ENCODE assay signal across 8 cellular contexts in the genomic region with DNA sequence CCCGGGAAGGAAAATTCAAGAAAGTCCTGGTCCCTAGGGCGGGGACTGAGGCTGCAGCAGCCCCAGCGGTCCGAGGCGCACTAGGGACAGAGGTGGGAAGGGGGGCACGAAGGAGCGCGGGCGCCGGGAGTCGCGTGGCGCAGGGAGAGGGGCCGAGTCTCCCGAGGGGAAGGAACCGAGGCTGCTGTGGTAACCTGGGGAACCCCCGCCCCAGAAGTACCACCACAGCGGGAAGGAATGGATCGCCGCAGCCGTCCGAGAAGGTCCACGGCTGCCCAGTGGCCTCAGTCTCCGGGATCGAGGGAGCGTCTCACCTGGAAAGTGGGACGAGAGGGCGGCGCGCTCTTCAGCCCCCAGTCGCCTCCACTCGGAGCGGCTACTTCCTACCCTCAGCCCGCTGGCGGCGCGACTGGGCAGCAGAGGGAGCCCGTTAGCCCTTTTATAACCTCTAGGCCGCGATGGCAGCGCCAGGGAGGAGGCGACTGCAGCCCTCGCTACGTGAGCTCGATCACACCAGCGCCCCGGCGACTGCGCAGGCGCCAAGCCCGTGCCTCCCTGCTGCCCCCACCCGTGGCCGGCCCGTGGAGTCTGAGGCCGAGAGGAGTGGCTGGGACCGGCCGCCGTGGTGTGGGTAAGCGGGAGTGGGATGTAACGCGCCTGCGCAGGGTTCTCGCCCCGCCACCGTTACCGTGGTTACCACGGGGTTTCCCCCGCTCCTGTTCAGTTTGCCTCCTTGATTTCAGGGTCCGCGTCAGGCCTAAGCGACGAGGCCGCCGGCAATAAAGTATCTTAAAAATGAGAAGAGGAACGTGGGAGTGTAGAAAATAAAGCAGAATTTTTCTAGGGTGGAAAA. TPM values are rescaled to one million over a fixed set of nuclear protein-coding genes. Genes with fewer than 3 reads are reported as not detected.
A peak's percentile ranks its signal among the peaks of the same experiment; 100 is the strongest.
DNase-seq lines count a peak whose midpoint lies in the region; ATAC-seq and TF ChIP-seq lines count a peak whose summit lies in the region.

P4HA1 (minus strand) TSS at position 415 of the 853 bp plus-strand sequence. CDS start 21,983 bp downstream, outside the sequence.

- 0% methylated on average over 69 to 75 of the region's 75 CpGs for WGBS in tibial nerve, 2 donors

- no peaks in the 10 kb centered on the region for H3K9me3 ChIP-seq in SU-DHL-6 (ENCODE audit: insufficient read depth, low read length)
- no peaks in the 10 kb centered on the region for H3K9me3 ChIP-seq in parathyroid adenoma (ENCODE audit: control insufficient read depth, low read length)
- H3K9me3 ChIP-seq in tibial nerve = no peaks in the 10 kb centered on the region

- H3K4me3 Mint-ChIP-seq in activated naive CD8-positive, alpha-beta T cell treated with anti-CD3 and anti-CD28 coated beads, Interleukin-2, amount 10 ng/mL, durations not matched to agents 7 days and 5 days = peak within 1 kb of the TSS; percentile 91

- DNase-seq in NCI-H128 (lab: John Stamatoyannopoulos, UW; ENCODE audit: unreplicated experiment) (peak; percentile 92), head of caudate nucleus (peak; percentile 96 to 100 (median 99)), tibial nerve (ENCODE audit: low spot score in 2 of 2) (peak; percentile 96 to 98)
- DNase-seq in activated naive CD8-positive, alpha-beta T cell treated with anti-CD3 and anti-CD28 coated beads, Interleukin-2, amount 10 ng/mL, durations not matched to agents 7 days and 5 days = peak; percentile 96

- H3K9me3 Mint-ChIP-seq in activated naive CD8-positive, alpha-beta T cell treated with anti-CD3 and anti-CD28 coated beads, Interleukin-2, amount 10 ng/mL, durations not matched to agents 7 days and 5 days = no peaks in the 10 kb centered on the region

- H3K36me3 ChIP-seq in SU-DHL-6 (ENCODE audit: low read length) (0 out of 2 replicates have a peak, but pooled peaks cover 3% of the 10 kb centered on the region), parathyroid adenoma (ENCODE audit: control insufficient read depth, insufficient read depth, low read length) (no peaks in the 10 kb centered on the region), tibial nerve (peaks cover 0 to 11% (median 0%) of the 10 kb centered on the region in 3 donors)

- H3K27ac ChIP-seq in SU-DHL-6 (ENCODE audit: low read depth, low read length) (peak within 1 kb of the TSS; percentile 74), parathyroid adenoma (peak within 1 kb of the TSS; percentile 66), tibial nerve (peak within 1 kb of the TSS; percentile 88 to 99 (median 98))

- TF ChIP-seq POLR2A in tibial nerve (IDR thresholded peaks at IDR 0.05) = peak; percentile 91 to 95

- POLR2A ChIA-PET in activated naive CD8-positive, alpha-beta T cell treated with anti-CD3 and anti-CD28 coated beads, Interleukin-2, amount 10 ng/mL, durations not matched to agents 7 days and 5 days (lab: Charles Lee) = interaction anchor here (0.6 to 3.8 kb wide), 19 partner anchors 9 to 961 kb away, joined by 3 to 32 read pairs (median 3); partner anchors contain the start of genes CFAP70, CHCHD1, DNAJC9 and ECD

- intact Hi-C loops in head of caudate nucleus (cut with DNase I) = loop anchor here (5.0 kb wide), 2 partner anchors 71 to 156 kb away; partner anchors contain the start of genes ECD, FAM149B1 and MRPS16

- peak; percentile 89 for ATAC-seq in HG02759 (IDR thresholded peaks at IDR 0.05; ENCODE audit: unreplicated experiment)
- peak; percentile 95 for ATAC-seq in activated naive CD8-positive, alpha-beta T cell treated with anti-CD3 and anti-CD28 coated beads, Interleukin-2, amount 10 ng/mL, durations not matched to agents 7 days and 5 days (ENCODE audit: low read depth)

- H3K4me3 ChIP-seq in SU-DHL-6 (ENCODE audit: insufficient read depth, low read length, poor library complexity, severe bottlenecking) (peak within 1 kb of the TSS; percentile 64), parathyroid adenoma (ENCODE audit: low read depth, low read length) (peak within 1 kb of the TSS; percentile 77), tibial nerve (peak within 1 kb of the TSS; percentile 68 to 96 (median 84))

- no peaks in the 10 kb centered on the region for H3K27me3 ChIP-seq in SU-DHL-6 (ENCODE audit: low read length)
- H3K27me3 ChIP-seq in parathyroid adenoma (ENCODE audit: control insufficient read depth, insufficient read depth, low read length) = no peaks in the 10 kb centered on the region
- H3K27me3 ChIP-seq in tibial nerve = no peaks in the 10 kb centered on the region

- H3K36me3 Mint-ChIP-seq in activated naive CD8-positive, alpha-beta T cell treated with anti-CD3 and anti-CD28 coated beads, Interleukin-2, amount 10 ng/mL, durations not matched to agents 7 days and 5 days = peaks cover 6% of the 10 kb centered on the region

- H3K4me1 ChIP-seq in parathyroid adenoma = no peaks in the 10 kb centered on the region
- H3K4me1 ChIP-seq in tibial nerve = peaks cover 0 to 24% (median 8%) of the 10 kb centered on the region in 4 donors

- peak within 1 kb of the TSS; percentile 88 for H3K9ac ChIP-seq in SU-DHL-6 (ENCODE audit: low read length)
- peak within 1 kb of the TSS; percentile 11 for H3K9ac ChIP-seq in parathyroid adenoma

- peaks cover 30% of the 10 kb centered on the region for H3K4me1 Mint-ChIP-seq in activated naive CD8-positive, alpha-beta T cell treated with anti-CD3 and anti-CD28 coated beads, Interleukin-2, amount 10 ng/mL, durations not matched to agents 7 days and 5 days

- peaks cover 15% of the 10 kb centered on the region for H3F3A ChIP-seq in SU-DHL-6 (ENCODE audit: insufficient read depth)

- peak; percentile 80 to 100 for TF ChIP-seq EP300 in tibial nerve (IDR thresholded peaks at IDR 0.05)

- no peaks in the 10 kb centered on the region for H3K9me2 ChIP-seq in SU-DHL-6 (replicated peaks; ENCODE audit: insufficient read depth, low read length)

- no peaks in the 10 kb centered on the region for H3K27me3 Mint-ChIP-seq in activated naive CD8-positive, alpha-beta T cell treated with anti-CD3 and anti-CD28 coated beads, Interleukin-2, amount 10 ng/mL, durations not matched to agents 7 days and 5 days

- H3K79me2 ChIP-seq in SU-DHL-6 (ENCODE audit: insufficient read depth, low read length) = peaks cover 45% of the 10 kb centered on the region
- H3K79me2 ChIP-seq in parathyroid adenoma = peaks cover 5% of the 10 kb centered on the region

- H2AFZ ChIP-seq in SU-DHL-6 (ENCODE audit: low read depth, low read length, severe bottlenecking) (peak within 1 kb of the TSS; percentile 93), parathyroid adenoma (peak within 1 kb of the TSS; percentile 70)

- peak; percentile 71 for TF ChIP-seq CTCF in GM12873 (IDR thresholded peaks at IDR 0.05; ENCODE audit: insufficient read depth, low read depth, low read length, missing control alignments)
- TF ChIP-seq CTCF in SU-DHL-6 (IDR thresholded peaks at IDR 0.05; ENCODE audit: insufficient read depth, low read length, poor library complexity, severe bottlenecking) = peak; percentile 34
- TF ChIP-seq CTCF in parathyroid adenoma (IDR thresholded peaks at IDR 0.05) = peak; percentile 86
- TF ChIP-seq CTCF in tibial nerve (IDR thresholded peaks at IDR 0.05) = peak; percentile 61 to 90 (median 79)

- H4K20me1 ChIP-seq in SU-DHL-6 (ENCODE audit: low read depth, low read length) = peaks cover 11% of the 10 kb centered on the region; the same call in 1 of the 2 replicates

- peak within 1 kb of the TSS; percentile 97 for H3K4me2 ChIP-seq in SU-DHL-6 (ENCODE audit: low read depth, low read length, poor library complexity, severe bottlenecking)
- H3K4me2 ChIP-seq in parathyroid adenoma (ENCODE audit: low read length) = peak within 1 kb of the TSS; percentile 83

- H3K27ac Mint-ChIP-seq in activated naive CD8-positive, alpha-beta T cell treated with anti-CD3 and anti-CD28 coated beads, Interleukin-2, amount 10 ng/mL, durations not matched to agents 7 days and 5 days = peak within 1 kb of the TSS; percentile 92

RNA-seq across cellular contexts. Expression of gene P4HA1, which starts in this region (rescaled TPM):
- total RNA-seq in activated naive CD8-positive, alpha-beta T cell treated with anti-CD3 and anti-CD28 coated beads, Interleukin-2, amount 10 ng/mL, durations not matched to agents 7 days and 5 days = 10 to 100 TPM; 47.3 to 51.2 TPM
- 10 to 100 TPM; 24.9 to 40.0 (median 30.1) TPM for total RNA-seq in tibial nerve

Comparison
In these comparisons a context has a peak if more than half of its experiments do, and no peak if none do; other contexts are left out.
1. Peak in every context shown above with its lines: DNase-seq, ATAC-seq, H3K4me3 ChIP-seq and H3K27ac ChIP-seq.
2. CTCF ChIP-seq: peak in every context shown above with its lines; median percentile 86 in parathyroid adenoma; 79 in tibial nerve; 71 in GM12873; 34 in SU-DHL-6.